1 cellular context compared by ENCODE assay signal in the genomic region with DNA sequence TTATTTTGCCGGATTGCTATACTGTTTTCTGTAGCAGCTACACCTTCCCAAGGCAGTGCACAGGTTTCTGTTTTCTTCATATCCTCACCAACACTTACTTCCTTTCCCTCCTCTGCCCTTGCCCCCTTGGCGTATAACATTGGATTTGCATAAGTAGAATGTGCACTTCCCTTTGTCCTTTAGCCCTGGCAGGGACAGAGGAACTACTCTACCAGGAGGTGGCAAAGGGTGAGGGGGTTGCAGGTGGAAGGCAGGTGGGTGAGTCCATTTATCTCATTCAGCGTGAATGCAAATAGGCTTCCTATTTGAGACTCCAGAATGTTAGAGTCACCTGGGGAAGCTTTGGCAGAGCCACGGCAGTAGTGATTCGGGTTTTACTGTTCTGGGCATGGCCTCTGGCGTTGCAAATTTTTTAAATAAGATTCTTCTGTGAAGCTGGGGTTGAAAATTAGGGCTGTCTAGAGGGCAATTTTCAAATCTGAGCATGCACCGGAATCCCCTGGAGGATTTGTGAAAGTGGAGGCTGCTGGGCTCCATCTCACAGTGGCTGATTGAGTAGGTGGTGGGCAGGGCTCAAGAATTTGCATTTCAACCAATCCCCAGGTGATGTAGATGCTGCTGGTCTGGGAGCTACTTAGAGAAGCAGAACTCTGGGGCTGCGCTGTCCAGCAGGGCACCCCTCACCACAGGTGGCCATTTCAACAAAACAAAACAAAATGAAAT.
TF ChIP-seq lines count a peak whose summit lies in the region.

No MANE protein-coding gene starts in this region.

TF ChIP-seq in H1, 55 proteins besides CTCF, POLR2A, EP300 and RAD21 (continued from another document):
- TF ChIP-seq, protein P1, sequence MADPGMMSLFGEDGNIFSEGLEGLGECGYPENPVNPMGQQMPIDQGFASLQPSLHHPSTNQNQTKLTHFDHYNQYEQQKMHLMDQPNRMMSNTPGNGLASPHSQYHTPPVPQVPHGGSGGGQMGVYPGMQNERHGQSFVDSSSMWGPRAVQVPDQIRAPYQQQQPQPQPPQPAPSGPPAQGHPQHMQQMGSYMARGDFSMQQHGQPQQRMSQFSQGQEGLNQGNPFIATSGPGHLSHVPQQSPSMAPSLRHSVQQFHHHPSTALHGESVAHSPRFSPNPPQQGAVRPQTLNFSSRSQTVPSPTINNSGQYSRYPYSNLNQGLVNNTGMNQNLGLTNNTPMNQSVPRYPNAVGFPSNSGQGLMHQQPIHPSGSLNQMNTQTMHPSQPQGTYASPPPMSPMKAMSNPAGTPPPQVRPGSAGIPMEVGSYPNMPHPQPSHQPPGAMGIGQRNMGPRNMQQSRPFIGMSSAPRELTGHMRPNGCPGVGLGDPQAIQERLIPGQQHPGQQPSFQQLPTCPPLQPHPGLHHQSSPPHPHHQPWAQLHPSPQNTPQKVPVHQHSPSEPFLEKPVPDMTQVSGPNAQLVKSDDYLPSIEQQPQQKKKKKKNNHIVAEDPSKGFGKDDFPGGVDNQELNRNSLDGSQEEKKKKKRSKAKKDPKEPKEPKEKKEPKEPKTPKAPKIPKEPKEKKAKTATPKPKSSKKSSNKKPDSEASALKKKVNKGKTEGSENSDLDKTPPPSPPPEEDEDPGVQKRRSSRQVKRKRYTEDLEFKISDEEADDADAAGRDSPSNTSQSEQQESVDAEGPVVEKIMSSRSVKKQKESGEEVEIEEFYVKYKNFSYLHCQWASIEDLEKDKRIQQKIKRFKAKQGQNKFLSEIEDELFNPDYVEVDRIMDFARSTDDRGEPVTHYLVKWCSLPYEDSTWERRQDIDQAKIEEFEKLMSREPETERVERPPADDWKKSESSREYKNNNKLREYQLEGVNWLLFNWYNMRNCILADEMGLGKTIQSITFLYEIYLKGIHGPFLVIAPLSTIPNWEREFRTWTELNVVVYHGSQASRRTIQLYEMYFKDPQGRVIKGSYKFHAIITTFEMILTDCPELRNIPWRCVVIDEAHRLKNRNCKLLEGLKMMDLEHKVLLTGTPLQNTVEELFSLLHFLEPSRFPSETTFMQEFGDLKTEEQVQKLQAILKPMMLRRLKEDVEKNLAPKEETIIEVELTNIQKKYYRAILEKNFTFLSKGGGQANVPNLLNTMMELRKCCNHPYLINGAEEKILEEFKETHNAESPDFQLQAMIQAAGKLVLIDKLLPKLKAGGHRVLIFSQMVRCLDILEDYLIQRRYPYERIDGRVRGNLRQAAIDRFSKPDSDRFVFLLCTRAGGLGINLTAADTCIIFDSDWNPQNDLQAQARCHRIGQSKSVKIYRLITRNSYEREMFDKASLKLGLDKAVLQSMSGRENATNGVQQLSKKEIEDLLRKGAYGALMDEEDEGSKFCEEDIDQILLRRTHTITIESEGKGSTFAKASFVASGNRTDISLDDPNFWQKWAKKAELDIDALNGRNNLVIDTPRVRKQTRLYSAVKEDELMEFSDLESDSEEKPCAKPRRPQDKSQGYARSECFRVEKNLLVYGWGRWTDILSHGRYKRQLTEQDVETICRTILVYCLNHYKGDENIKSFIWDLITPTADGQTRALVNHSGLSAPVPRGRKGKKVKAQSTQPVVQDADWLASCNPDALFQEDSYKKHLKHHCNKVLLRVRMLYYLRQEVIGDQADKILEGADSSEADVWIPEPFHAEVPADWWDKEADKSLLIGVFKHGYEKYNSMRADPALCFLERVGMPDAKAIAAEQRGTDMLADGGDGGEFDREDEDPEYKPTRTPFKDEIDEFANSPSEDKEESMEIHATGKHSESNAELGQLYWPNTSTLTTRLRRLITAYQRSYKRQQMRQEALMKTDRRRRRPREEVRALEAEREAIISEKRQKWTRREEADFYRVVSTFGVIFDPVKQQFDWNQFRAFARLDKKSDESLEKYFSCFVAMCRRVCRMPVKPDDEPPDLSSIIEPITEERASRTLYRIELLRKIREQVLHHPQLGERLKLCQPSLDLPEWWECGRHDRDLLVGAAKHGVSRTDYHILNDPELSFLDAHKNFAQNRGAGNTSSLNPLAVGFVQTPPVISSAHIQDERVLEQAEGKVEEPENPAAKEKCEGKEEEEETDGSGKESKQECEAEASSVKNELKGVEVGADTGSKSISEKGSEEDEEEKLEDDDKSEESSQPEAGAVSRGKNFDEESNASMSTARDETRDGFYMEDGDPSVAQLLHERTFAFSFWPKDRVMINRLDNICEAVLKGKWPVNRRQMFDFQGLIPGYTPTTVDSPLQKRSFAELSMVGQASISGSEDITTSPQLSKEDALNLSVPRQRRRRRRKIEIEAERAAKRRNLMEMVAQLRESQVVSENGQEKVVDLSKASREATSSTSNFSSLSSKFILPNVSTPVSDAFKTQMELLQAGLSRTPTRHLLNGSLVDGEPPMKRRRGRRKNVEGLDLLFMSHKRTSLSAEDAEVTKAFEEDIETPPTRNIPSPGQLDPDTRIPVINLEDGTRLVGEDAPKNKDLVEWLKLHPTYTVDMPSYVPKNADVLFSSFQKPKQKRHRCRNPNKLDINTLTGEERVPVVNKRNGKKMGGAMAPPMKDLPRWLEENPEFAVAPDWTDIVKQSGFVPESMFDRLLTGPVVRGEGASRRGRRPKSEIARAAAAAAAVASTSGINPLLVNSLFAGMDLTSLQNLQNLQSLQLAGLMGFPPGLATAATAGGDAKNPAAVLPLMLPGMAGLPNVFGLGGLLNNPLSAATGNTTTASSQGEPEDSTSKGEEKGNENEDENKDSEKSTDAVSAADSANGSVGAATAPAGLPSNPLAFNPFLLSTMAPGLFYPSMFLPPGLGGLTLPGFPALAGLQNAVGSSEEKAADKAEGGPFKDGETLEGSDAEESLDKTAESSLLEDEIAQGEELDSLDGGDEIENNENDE (IDR thresholded peaks at IDR 0.05; ENCODE audit: insufficient replicate concordance, low read length) = no peak
- TF ChIP-seq POLR2AphosphoS5 (IDR thresholded peaks at IDR 0.05; ENCODE audit: low read depth, low read length) (no peak), BCL11A (IDR thresholded peaks at IDR 0.05; ENCODE audit: low read depth in 2 of 2, low read length in 2 of 2) (no peak), SIN3A (conservative IDR thresholded peaks at IDR 0.05 in 1 of 2, IDR thresholded peaks at IDR 0.05 in 1 of 2; ENCODE audit: low read depth in 1 of 2, low read length in 2 of 2) (no peak), YY1 (IDR thresholded peaks at IDR 0.05; ENCODE audit: low read depth, low read length) (no peak), KDM4A (IDR thresholded peaks at IDR 0.05; ENCODE audit: low read depth, low read length, severe bottlenecking) (no peak), SUZ12 (IDR thresholded peaks at IDR 0.05; ENCODE audit: low read length) (no peak), SIRT6 (IDR thresholded peaks at IDR 0.05; ENCODE audit: low read length) (no peak), BACH1 (IDR thresholded peaks at IDR 0.05; ENCODE audit: low read length) (no peak), RBBP5 (IDR thresholded peaks at IDR 0.05; ENCODE audit: borderline replicate concordance, low read depth, low read length) (no peak)
- TF ChIP-seq, protein P2, sequence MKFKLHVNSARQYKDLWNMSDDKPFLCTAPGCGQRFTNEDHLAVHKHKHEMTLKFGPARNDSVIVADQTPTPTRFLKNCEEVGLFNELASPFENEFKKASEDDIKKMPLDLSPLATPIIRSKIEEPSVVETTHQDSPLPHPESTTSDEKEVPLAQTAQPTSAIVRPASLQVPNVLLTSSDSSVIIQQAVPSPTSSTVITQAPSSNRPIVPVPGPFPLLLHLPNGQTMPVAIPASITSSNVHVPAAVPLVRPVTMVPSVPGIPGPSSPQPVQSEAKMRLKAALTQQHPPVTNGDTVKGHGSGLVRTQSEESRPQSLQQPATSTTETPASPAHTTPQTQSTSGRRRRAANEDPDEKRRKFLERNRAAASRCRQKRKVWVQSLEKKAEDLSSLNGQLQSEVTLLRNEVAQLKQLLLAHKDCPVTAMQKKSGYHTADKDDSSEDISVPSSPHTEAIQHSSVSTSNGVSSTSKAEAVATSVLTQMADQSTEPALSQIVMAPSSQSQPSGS (IDR thresholded peaks at IDR 0.05; ENCODE audit: low read length) = no peak
- TF ChIP-seq, protein P3, sequence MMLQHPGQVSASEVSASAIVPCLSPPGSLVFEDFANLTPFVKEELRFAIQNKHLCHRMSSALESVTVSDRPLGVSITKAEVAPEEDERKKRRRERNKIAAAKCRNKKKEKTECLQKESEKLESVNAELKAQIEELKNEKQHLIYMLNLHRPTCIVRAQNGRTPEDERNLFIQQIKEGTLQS (IDR thresholded peaks at IDR 0.05; ENCODE audit: insufficient read depth, low read depth, low read length) = no peak
- TF ChIP-seq, protein P4, sequence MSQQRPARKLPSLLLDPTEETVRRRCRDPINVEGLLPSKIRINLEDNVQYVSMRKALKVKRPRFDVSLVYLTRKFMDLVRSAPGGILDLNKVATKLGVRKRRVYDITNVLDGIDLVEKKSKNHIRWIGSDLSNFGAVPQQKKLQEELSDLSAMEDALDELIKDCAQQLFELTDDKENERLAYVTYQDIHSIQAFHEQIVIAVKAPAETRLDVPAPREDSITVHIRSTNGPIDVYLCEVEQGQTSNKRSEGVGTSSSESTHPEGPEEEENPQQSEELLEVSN (IDR thresholded peaks at IDR 0.05) = no peak
TF ChIP-seq in H1: peak in this region for 0.
